Comparison of ENCODE assay signal across 8 cellular contexts in the genomic region with DNA sequence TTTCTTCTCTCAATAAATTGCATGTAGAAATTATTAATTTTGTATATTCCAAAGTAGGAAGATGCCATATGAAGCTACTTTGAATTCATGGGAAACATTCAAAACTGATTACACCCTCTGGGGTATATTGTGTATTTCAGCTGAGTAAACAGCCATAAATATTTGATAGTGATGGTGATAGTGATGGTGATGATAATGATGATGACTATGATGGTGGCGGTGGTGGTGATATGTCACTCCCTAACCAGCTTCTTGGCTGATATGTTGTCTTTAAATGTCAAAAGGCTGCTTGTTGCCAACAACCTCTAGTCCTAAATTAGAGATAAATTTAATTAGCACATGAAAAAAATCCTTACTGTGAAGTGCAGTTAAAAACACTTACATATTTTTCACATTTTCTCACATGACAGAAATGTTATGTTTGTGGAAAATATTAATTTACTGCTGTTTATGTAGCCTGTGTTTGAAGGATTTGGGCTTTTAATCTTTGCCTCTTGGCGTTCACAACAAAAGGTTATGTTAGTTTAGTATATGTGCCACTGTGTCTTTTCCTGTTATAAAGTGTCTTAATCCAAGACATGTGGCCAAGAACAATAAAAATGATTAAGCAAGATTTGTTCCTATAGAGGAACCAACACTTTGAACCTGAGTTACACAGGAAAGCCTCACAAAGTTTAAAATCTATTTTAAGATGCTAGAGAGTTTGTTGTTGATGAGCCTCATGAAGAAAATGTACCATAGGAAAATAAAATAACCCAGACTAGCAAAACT.
DNase-seq lines count a peak whose midpoint lies in the region; ATAC-seq and TF ChIP-seq lines count a peak whose summit lies in the region.

No MANE protein-coding gene starts in this region.

- no peak for ATAC-seq in activated B cell treated with CpG ODN at 0.5 μM for 24 hours (ENCODE audit: low read depth)
- ATAC-seq in HG03175 (IDR thresholded peaks at IDR 0.05; ENCODE audit: unreplicated experiment) = no peak

- intact Hi-C loops in Calu3 (cut with micrococcal nuclease; ENCODE audit: unreplicated experiment) = no loop called here
- intact Hi-C loops in activated B cell treated with CpG ODN at 0.5 μM for 24 hours (cut with micrococcal nuclease) = no loop called here
- intact Hi-C loops in sigmoid colon (cut with DNase I) = loop anchor here (5.0 kb wide), 2 partner anchors 33 to 78 kb away; no protein-coding TSS in a partner anchor

- H3K9me3 ChIP-seq in right atrium auricular region (no peaks in the 10 kb centered on the region), sigmoid colon (no peaks in the 10 kb centered on the region)

- no peaks in the 10 kb centered on the region for H3K27me3 ChIP-seq in right atrium auricular region
- H3K27me3 ChIP-seq in sigmoid colon = no peaks in the 10 kb centered on the region

- POLR2A ChIA-PET in activated B cell treated with CpG ODN at 0.5 μM for 24 hours (lab: Charles Lee) = interaction anchor here (0.6 to 1.0 kb wide), 3 partner anchors 11 to 69 kb away, joined by 3 to 14 read pairs (median 4); no protein-coding TSS in a partner anchor

- TF ChIP-seq CTCF in Calu3 (IDR thresholded peaks at IDR 0.05; ENCODE audit: unreplicated experiment) = no peak
- no peak for TF ChIP-seq CTCF in activated B cell treated with CpG ODN at 0.5 μM for 24 hours (IDR thresholded peaks at IDR 0.05)
- no peak for TF ChIP-seq CTCF in right atrium auricular region (IDR thresholded peaks at IDR 0.05)
- TF ChIP-seq CTCF in sigmoid colon (IDR thresholded peaks at IDR 0.05) = no peak

- H3K36me3 Mint-ChIP-seq in Calu3 (ENCODE audit: insufficient read depth, unreplicated experiment) (no peaks in the 10 kb centered on the region), activated B cell treated with CpG ODN at 0.5 μM for 24 hours (ENCODE audit: low read depth) (peaks cover 18% of the 10 kb centered on the region)

- peaks cover 0 to 38% of the 10 kb centered on the region in 2 donors for H3K4me1 ChIP-seq in right atrium auricular region
- peaks cover 0 to 51% (median 32%) of the 10 kb centered on the region in 4 donors for H3K4me1 ChIP-seq in sigmoid colon

- H3K4me3 ChIP-seq in right atrium auricular region = no peak overlapping the region
- H3K4me3 ChIP-seq in sigmoid colon = peak overlapping the region in 2 of 4 donors; percentile 11 to 20

- H3K27ac Mint-ChIP-seq in Calu3 (ENCODE audit: unreplicated experiment) = peak overlapping the region; percentile 44
- H3K27ac Mint-ChIP-seq in activated B cell treated with CpG ODN at 0.5 μM for 24 hours = peak overlapping the region; percentile 70

- H3K4me3 Mint-ChIP-seq in Calu3 (ENCODE audit: low read depth, unreplicated experiment) (no peak overlapping the region), activated B cell treated with CpG ODN at 0.5 μM for 24 hours (peak overlapping the region; percentile 28)

- H3K27ac ChIP-seq in right atrium auricular region (peak overlapping the region; percentile 35 to 73), sigmoid colon (peak overlapping the region; percentile 76 to 87 (median 82))

- CTCF ChIA-PET in Calu3 (lab: Charles Lee) = no interaction called here
- CTCF ChIA-PET in activated B cell treated with CpG ODN at 0.5 μM for 24 hours (lab: Charles Lee) = interaction anchor here (1.0 to 1.2 kb wide), 2 partner anchors 11 to 104 kb away, joined by 3 to 5 read pairs; no protein-coding TSS in a partner anchor

- no peak for TF ChIP-seq POLR2A in sigmoid colon (IDR thresholded peaks at IDR 0.05)

- 14 to 32% methylated on average over 2 of the region's 2 CpGs for WGBS in sigmoid colon, 2 donors

- BruUV-seq in Calu3 (replicated peaks; lab: Mats Ljungman, UMichigan) = no TSS peak

- H3K9me3 Mint-ChIP-seq in Calu3 (ENCODE audit: low read depth, unreplicated experiment) (no peaks in the 10 kb centered on the region), activated B cell treated with CpG ODN at 0.5 μM for 24 hours (no peaks in the 10 kb centered on the region)

- H3K27me3 Mint-ChIP-seq in Calu3 (ENCODE audit: unreplicated experiment) (no peaks in the 10 kb centered on the region), activated B cell treated with CpG ODN at 0.5 μM for 24 hours (no peaks in the 10 kb centered on the region)

- H3K36me3 ChIP-seq in right atrium auricular region (no peaks in the 10 kb centered on the region), sigmoid colon (no peaks in the 10 kb centered on the region)

- peak in 2 of 4 donors; percentile 4 to 41 for TF ChIP-seq EP300 in sigmoid colon (IDR thresholded peaks at IDR 0.05)

- H3K4me1 Mint-ChIP-seq in Calu3 (ENCODE audit: low read depth, unreplicated experiment) (peaks cover 1% of the 10 kb centered on the region), activated B cell treated with CpG ODN at 0.5 μM for 24 hours (peaks cover 51% of the 10 kb centered on the region)

- no peak for DNase-seq in Calu3
- no peak for DNase-seq in activated B cell treated with CpG ODN at 0.5 μM for 24 hours
- DNase-seq in right atrium auricular region (ENCODE audit: low spot score) = no peak
- DNase-seq in sigmoid colon = no peak
- no peak for DNase-seq in C1 segment of cervical spinal cord (lab: John Stamatoyannopoulos, UW)
- no peak for DNase-seq in iPS-NIHi7 (ENCODE audit: extremely low spot score)
- no peak for DNase-seq in NCI-H69 (lab: John Stamatoyannopoulos, UW)
